In the genomic region with DNA sequence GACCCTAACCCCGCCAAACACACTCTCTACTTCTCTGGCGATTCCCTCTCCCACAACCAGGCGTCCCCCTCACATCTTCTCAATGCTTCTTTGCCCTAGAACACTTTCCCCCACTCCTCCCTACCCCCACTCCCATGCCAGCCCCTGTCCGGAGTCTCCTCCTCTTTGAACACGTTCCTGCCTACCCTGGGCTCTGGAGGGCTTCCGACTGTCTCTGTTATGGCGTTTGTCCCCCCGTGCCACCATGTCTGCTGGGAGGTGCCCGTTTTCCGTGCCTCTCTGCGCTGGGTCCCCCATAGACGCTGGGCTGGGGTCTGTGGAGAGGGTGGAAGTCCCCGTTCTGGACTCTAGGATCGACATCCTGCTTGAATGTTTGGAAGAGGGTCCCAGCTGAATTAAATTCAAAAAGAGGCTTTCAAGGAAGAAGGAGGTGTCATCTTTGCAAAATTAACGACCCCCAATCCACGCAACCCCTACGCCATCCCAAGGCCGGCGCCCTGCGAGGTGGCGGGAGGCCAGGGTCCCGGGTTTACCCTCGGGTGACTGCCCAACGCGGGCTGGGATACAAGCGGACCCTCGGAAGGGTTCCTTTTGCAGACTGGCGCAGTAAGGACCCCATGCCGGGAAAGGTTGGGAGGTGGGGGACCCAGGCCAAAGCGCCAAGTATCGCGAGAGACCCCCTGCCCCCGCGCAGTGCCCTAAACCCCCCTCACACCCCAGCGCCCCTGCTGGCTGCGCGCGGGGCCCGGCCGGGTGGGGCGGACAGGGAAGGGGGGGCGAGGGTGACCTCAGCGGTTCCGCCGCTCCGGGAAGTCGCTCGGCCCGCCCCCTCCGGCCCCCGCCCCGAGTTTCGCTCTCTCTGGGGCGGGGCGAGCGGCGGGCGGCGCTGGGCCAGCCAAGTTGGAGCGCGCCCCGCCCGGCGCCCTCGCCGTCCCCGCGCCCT, we compare ENCODE assay signal across 8 cellular contexts. TPM values are rescaled to one million over a fixed set of nuclear protein-coding genes. Genes with fewer than 3 reads are reported as not detected.
DNase-seq lines count a peak whose midpoint lies in the region; ATAC-seq, FAIRE-seq and TF ChIP-seq lines count a peak whose summit lies in the region.

No MANE protein-coding gene starts in this region.

- no TSS peak for BruUV-seq in A673 (replicated peaks; lab: Mats Ljungman, UMichigan)

- POLR2A ChIA-PET in A673 (lab: Charles Lee; ENCODE audit: low non-redundant PET), result interaction anchor here (0.7 kb wide), 1 partner anchor 124 kb away, joined by 3 read pairs; no protein-coding TSS in a partner anchor
- POLR2A ChIA-PET in T-cell (lab: Charles Lee), result interaction anchor here in 1 of 2 donors (0.8 kb wide), 1 partner anchor 11 kb away, joined by 5 read pairs; no protein-coding TSS in a partner anchor

- H3K27ac Mint-ChIP-seq in T-cell, result peak overlapping the region; percentile 85 to 88

- no peaks in the 10 kb centered on the region for H3K27me3 ChIP-seq in A673 (replicated peaks; ENCODE audit: insufficient read depth, low read depth, low read length, poor library complexity)
- H3K27me3 ChIP-seq in left ventricle myocardium inferior (ENCODE audit: low read depth), result no peaks in the 10 kb centered on the region

- no peaks in the 10 kb centered on the region for H3K27me3 Mint-ChIP-seq in T-cell

- peaks cover 29 to 40% (median 35%) of the 10 kb centered on the region in 3 donors for H3K4me1 Mint-ChIP-seq in T-cell

- DNase-seq in A673 (ENCODE audit: low spot score), result peak; percentile 69
- DNase-seq in T-cell, result peak; percentile 20 to 87 (median 68)
- peak; percentile 91 for DNase-seq in left ventricle myocardium inferior
- peak; percentile 61 for DNase-seq in putamen (ENCODE audit: low spot score)
- DNase-seq in urothelium cell line (ENCODE audit: low spot score), result peak; percentile 77

- 12 to 16% (median 13%) methylated on average over 47 to 64 of the region's 68 CpGs for WGBS in adipose tissue, 3 donors

- CTCF ChIA-PET in A673 (lab: Charles Lee) (interaction anchor here (0.6 kb wide), 1 partner anchor 1260 kb away, joined by 3 read pairs; no protein-coding TSS in a partner anchor), T-cell (lab: Charles Lee) (no interaction called here)

- ATAC-seq in GM18868 (IDR thresholded peaks at IDR 0.05; ENCODE audit: unreplicated experiment) (peak; percentile 46), HG03520 (IDR thresholded peaks at IDR 0.05; ENCODE audit: unreplicated experiment) (peak; percentile 53), T-cell (replicated peaks in 1 of 4) (peak; percentile 72 to 79 (median 77))

- intact Hi-C loops in A673 (cut with micrococcal nuclease; ENCODE audit: unreplicated experiment) (no loop called here), left ventricle myocardium inferior (cut with micrococcal nuclease) (no loop called here)

- H3K36me3 ChIP-seq in A673 (ENCODE audit: insufficient read depth, low read length, poor library complexity, severe bottlenecking) (no peaks in the 10 kb centered on the region), left ventricle myocardium inferior (no peaks in the 10 kb centered on the region)

- H3K4me3 Mint-ChIP-seq in T-cell, result peak overlapping the region; percentile 60 to 74 (median 72)

- no peak for FAIRE-seq in urothelium cell line (lab: Jason Lieb, UNC)

- H3K4me3 ChIP-seq in A673 (ENCODE audit: low read depth, low read length, poor library complexity, severe bottlenecking), result peak overlapping the region; percentile 61
- H3K4me3 ChIP-seq in left ventricle myocardium inferior, result peak overlapping the region; percentile 91

- H3K4me1 ChIP-seq in A673 (ENCODE audit: insufficient read depth, low read length, poor library complexity, severe bottlenecking), result peaks cover 16% of the 10 kb centered on the region
- H3K4me1 ChIP-seq in left ventricle myocardium inferior, result peaks cover 71% of the 10 kb centered on the region

- no peaks in the 10 kb centered on the region for H3K36me3 Mint-ChIP-seq in T-cell

- H3K9me3 ChIP-seq in A673 (ENCODE audit: low read depth, low read length, poor library complexity, severe bottlenecking) (no peaks in the 10 kb centered on the region), left ventricle myocardium inferior (replicated peaks) (no peaks in the 10 kb centered on the region)

- no peaks in the 10 kb centered on the region for H3K9me3 Mint-ChIP-seq in T-cell

- TF ChIP-seq CTCF in A673 (conservative IDR thresholded peaks at IDR 0.05; ENCODE audit: low read depth, low read length) (peak; percentile 32; the same call in 1 of the 2 replicates), left ventricle myocardium inferior (IDR thresholded peaks at IDR 0.05; ENCODE audit: borderline replicate concordance) (peak; percentile 65)

- H3K27ac ChIP-seq in A673 (ENCODE audit: low read depth, low read length, poor library complexity, severe bottlenecking) (no peak overlapping the region), adipose tissue (ENCODE audit: low read depth, low read length) (peak overlapping the region; percentile 79), left ventricle myocardium inferior (replicated peaks) (peak overlapping the region; percentile 99)

RNA-seq across cellular contexts. Expression of a gene that starts 1.0 kb away (rescaled TPM):
- total RNA-seq in A673 (2021) (1.4 and 2.1 TPM in 2 replicates), T-cell (10 to 100 TPM in 1 of 5 donors, 1 to 10 TPM in 4; 3.5 to 10.5 (median 9.4) TPM), left ventricle myocardium inferior (5.7 TPM)
- polyA plus RNA-seq in adipose tissue, result 1 to 10 TPM; 2.8 to 8.4 (median 5.2) TPM

RNA-seq across cellular contexts. Expression of a gene that starts 4.4 kb away (rescaled TPM):
- total RNA-seq in A673 (2021), result 123 and 142 TPM in 2 replicates
- total RNA-seq in T-cell, result 100 to 1,000 TPM in 2 of 5 donors, 10 to 100 TPM in 3; 68.4 to 113 (median 99.7) TPM
- 100 to 1,000 TPM in 2 of 3 donors, 10 to 100 TPM in 1; 70.4 to 158 (median 126) TPM for polyA plus RNA-seq in adipose tissue
- total RNA-seq in left ventricle myocardium inferior, result 144 TPM

RNA-seq across cellular contexts. Expression of a gene that starts 47.0 kb away (rescaled TPM):
- 79.6 and 83.0 TPM in 2 replicates for total RNA-seq in A673 (2021)
- 10 to 100 TPM; 62.3 to 93.5 (median 79.5) TPM for total RNA-seq in T-cell
- polyA plus RNA-seq in adipose tissue, result 100 to 1,000 TPM; 148 to 213 (median 182) TPM
- total RNA-seq in left ventricle myocardium inferior, result 55.6 TPM
